ENCODE assay signal across 20 cellular contexts in the genomic region with DNA sequence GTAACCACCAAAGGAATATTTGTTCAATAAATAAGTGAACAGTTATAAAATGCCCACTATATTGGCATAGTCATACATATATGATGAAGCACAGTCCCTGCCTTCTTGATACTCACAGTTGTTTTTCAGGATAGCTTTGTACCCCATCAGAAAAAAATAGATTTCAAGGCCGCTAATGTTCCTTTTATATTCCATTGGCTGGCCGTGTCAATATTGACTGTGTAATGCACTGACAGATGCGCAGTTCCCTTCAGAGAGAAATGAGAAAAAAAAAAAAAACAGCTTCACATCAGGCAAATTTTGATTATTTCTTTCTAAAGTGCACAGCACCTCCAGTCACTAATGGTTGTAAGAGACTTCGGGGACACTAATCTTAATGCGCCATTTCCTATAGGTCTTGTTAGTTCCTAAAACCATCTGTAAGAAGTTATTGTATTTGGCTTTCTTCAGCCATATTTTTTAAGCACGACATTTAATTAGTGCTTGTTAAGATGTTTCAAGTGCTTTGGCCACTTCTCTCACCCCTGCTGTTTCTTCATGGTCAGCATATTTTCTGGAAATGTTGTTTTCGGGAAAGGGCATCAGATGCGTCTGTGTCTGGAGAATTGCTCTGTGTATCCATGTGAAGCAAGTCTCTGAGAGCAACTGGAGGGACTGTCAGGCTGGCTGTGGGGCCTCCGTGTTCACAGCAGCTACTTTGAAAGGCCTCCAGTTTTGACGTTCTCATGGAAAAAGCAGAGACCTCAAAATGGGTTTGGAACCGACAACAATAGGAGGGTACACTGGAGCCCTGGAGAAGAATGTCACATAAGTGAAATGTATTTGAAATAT.
DNase-seq lines count a peak whose midpoint lies in the region; ATAC-seq, FAIRE-seq and TF ChIP-seq lines count a peak whose summit lies in the region.
"Had no signal": no experiment of that assay in that cellular context is flagged by ENCODE, and none has a peak within 500 bp of the region (broad histone marks: within the 10 kb centered on the region; RNA-seq: fewer than 3 reads in every experiment).

No MANE protein-coding gene starts in this region.

- H2BK15ac ChIP-seq in H1 (ENCODE audit: low read length), result no peak overlapping the region

- H3K9ac ChIP-seq in H1 (replicated peaks in 1 of 4; ENCODE audit: extremely low read depth in 1 of 4, low read depth in 3 of 4, low read length in 3 of 4), result no peak overlapping the region
- H3K9ac ChIP-seq in PC-3 (ENCODE audit: low read length), result no peak overlapping the region

- no peak overlapping the region for H2BK20ac ChIP-seq in H1 (ENCODE audit: low read length)

- H3K4ac ChIP-seq in H1 (replicated peaks; ENCODE audit: insufficient read length, low read depth, low read length), result no peak overlapping the region

- H3K23ac ChIP-seq in H1 (ENCODE audit: insufficient read length), result no peak overlapping the region

- H2AK5ac ChIP-seq in H1 (ENCODE audit: low read depth, low read length), result no peak overlapping the region

- H4K8ac ChIP-seq in H1 (ENCODE audit: extremely low read depth, insufficient read depth, low read length), result no peak overlapping the region

- peaks cover 7% of the 10 kb centered on the region for H3K4me1 ChIP-seq in HEK293 (ENCODE audit: control insufficient read depth, insufficient read depth, low read length)
- H3K4me1 ChIP-seq in H1 (replicated peaks in 1 of 4; ENCODE audit: control insufficient read depth in 3 of 4, insufficient read depth in 4 of 4, low read length in 3 of 4), result peaks cover 0 to 16% (median 5%) of the 10 kb centered on the region in 4 experiments; a peak in 6 of 7 replicates
- no peaks in the 10 kb centered on the region for H3K4me1 ChIP-seq in PC-3 (ENCODE audit: insufficient read depth, low read length)
- H3K4me1 ChIP-seq: Caco-2, HAP-1 had no signal

- no peak overlapping the region for H4K91ac ChIP-seq in H1 (replicated peaks; ENCODE audit: insufficient read length, low read length)

- no peaks in the 10 kb centered on the region for H4K20me1 ChIP-seq in H1 (replicated peaks in 1 of 2; ENCODE audit: control insufficient read depth in 1 of 2, insufficient read depth in 2 of 2, low read length in 2 of 2)
- H4K20me1 ChIP-seq in PC-3 (ENCODE audit: low read length), result no peaks in the 10 kb centered on the region

- H3K4me3 ChIP-seq in HEK293 (ENCODE audit: low read depth, low read length) (no peak overlapping the region), H1 (ENCODE audit: extremely low read depth in 1 of 4, insufficient read depth in 2 of 4, low read depth in 3 of 4, low read length in 4 of 4) (no peak overlapping the region), PC-3 (ENCODE audit: low read length) (no peak overlapping the region)
- H3K4me3 ChIP-seq: HAP-1, SJSA1 had no signal

- H2BK120ac ChIP-seq in H1 (replicated peaks; ENCODE audit: low read depth, low read length), result no peak overlapping the region

- H3K79me2 ChIP-seq in H1 (ENCODE audit: control insufficient read depth in 1 of 2, insufficient read depth in 2 of 2, low read length in 2 of 2) (no peaks in the 10 kb centered on the region), PC-3 (ENCODE audit: low read length) (no peaks in the 10 kb centered on the region)

- WGBS in H1 (ENCODE audit: extremely low coverage in 1 of 2, insufficient coverage in 1 of 2, insufficient read length in 1 of 2, insufficient replicate concordance in 2 of 2, low coverage in 1 of 2, low lambda C conversion rate in 2 of 2, missing lambda C conversion rate in 1 of 2), 2 experiments, result 83% methylated on average over 11 of the region's 11 CpGs; no CpG with 5 or more reads in 1 of the 2 experiments

- peaks cover 2 to 4% (median 2%) of the 10 kb centered on the region in 4 experiments; a peak in 5 of 7 replicates for H3K27me3 ChIP-seq in H1 (replicated peaks in 1 of 4; ENCODE audit: control insufficient read depth in 3 of 4, extremely low read depth in 1 of 4, insufficient read depth in 3 of 4, low read length in 3 of 4)
- no peaks in the 10 kb centered on the region for H3K27me3 ChIP-seq in PC-3 (ENCODE audit: low read length)
- H3K27me3 ChIP-seq: SJSA1 had no signal

- no peak overlapping the region for H3K4me2 ChIP-seq in H1 (ENCODE audit: insufficient read depth in 1 of 2, low read depth in 2 of 2, low read length in 2 of 2)
- no peak overlapping the region for H3K4me2 ChIP-seq in PC-3 (ENCODE audit: low read length)

- H3K79me1 ChIP-seq in H1 (ENCODE audit: low read depth, low read length), result no peaks in the 10 kb centered on the region

- H2AFZ ChIP-seq in H1 (ENCODE audit: low read length), result no peak overlapping the region
- no peak overlapping the region for H2AFZ ChIP-seq in PC-3 (ENCODE audit: low read length)

- H2BK12ac ChIP-seq in H1 (ENCODE audit: low read depth, low read length), result no peak overlapping the region

- H3K56ac ChIP-seq in H1 (replicated peaks; ENCODE audit: insufficient read length, low read depth, low read length), result no peak overlapping the region

- H3K36me3 ChIP-seq in HEK293 (ENCODE audit: control insufficient read depth in 2 of 2, insufficient read depth in 1 of 2, low read length in 2 of 2) (no peaks in the 10 kb centered on the region), H1 (ENCODE audit: control insufficient read depth in 2 of 4, insufficient read depth in 4 of 4, low read length in 3 of 4) (no peaks in the 10 kb centered on the region), PC-3 (ENCODE audit: low read depth, low read length) (no peaks in the 10 kb centered on the region)
- H3K36me3 ChIP-seq: HAP-1, SJSA1 had no signal

- no peaks in the 10 kb centered on the region for H3K9me3 ChIP-seq in HEK293 (ENCODE audit: control insufficient read depth, insufficient read depth, low read depth, low read length)
- H3K9me3 ChIP-seq in H1 (ENCODE audit: insufficient read depth in 2 of 2, low read depth in 1 of 2, low read length in 1 of 2), result no peaks in the 10 kb centered on the region
- no peaks in the 10 kb centered on the region for H3K9me3 ChIP-seq in PC-3 (ENCODE audit: low read length)
- H3K9me3 ChIP-seq: Caco-2, HAP-1, SJSA1 had no signal

- no peak overlapping the region for H3K14ac ChIP-seq in H1 (ENCODE audit: insufficient read length)

- H3F3A ChIP-seq in PC-3 (ENCODE audit: low read length, unreplicated experiment), result no peaks in the 10 kb centered on the region

- H3K18ac ChIP-seq in H1 (ENCODE audit: extremely low read depth, low read length), result no peak overlapping the region

- no peak for TF ChIP-seq EP300 in H1 (IDR thresholded peaks at IDR 0.05; ENCODE audit: borderline replicate concordance in 1 of 2, low read depth in 2 of 2, low read length in 2 of 2)

- BruUV-seq in PC-3 (replicated peaks; lab: Mats Ljungman, UMichigan), result no TSS peak

- DNase-seq in DMS153 treated with DMSO at 0.1 percent for 48 hours (lab: John Stamatoyannopoulos, UW; ENCODE audit: unreplicated experiment) (peak; percentile 79), NCI-H748 (lab: John Stamatoyannopoulos, UW; ENCODE audit: unreplicated experiment) (peak; percentile 79), H1 (ENCODE audit: low read depth in 1 of 2, low spot score in 2 of 2) (no peak), PC-3 (no peak)
- DNase-seq in effector CD4-positive, alpha-beta T cell, result no peak
- DNase-seq: ACHN; Caco-2; CD4-positive, CD25-positive, alpha-beta regulatory T cell; DND-41; KG1; NCI-H187; NK-92 treated with Interleukin-12 subunit alpha and Interleukin-12 subunit beta, amount 100 ng/mL, for 24 hours; OCI-M1; SW 1271 had no signal

- H3K27ac ChIP-seq in HEK293 (ENCODE audit: extremely low read depth, low read depth, low read length) (no peak overlapping the region), H1 (ENCODE audit: low read depth, low read length) (no peak overlapping the region), PC-3 (ENCODE audit: low read length) (no peak overlapping the region)
- H3K27ac ChIP-seq: RWPE1, SJSA1 had no signal

- no peaks in the 10 kb centered on the region for H3K9me2 ChIP-seq in PC-3 (replicated peaks; ENCODE audit: low read length)

- no peak overlapping the region for H2BK5ac ChIP-seq in H1 (ENCODE audit: low read depth, low read length)

- FAIRE-seq in H1 (lab: Jason Lieb, UNC), result no peak
- FAIRE-seq: G401.6 had no signal

- TF ChIP-seq POLR2A in H1 (IDR thresholded peaks at IDR 0.05; ENCODE audit: control extremely low read depth in 1 of 2, low read depth in 2 of 2, low read length in 2 of 2), result no peak

- CTCF ChIA-PET in HEK293 (lab: Yijun Ruan, JAX), result interaction anchor here (0.5 to 1.8 kb wide), 4 partner anchors 142 to 168 kb away, joined by 3 to 6 read pairs (median 3); no protein-coding TSS in a partner anchor
- CTCF ChIA-PET in H1 (lab: Charles Lee; ENCODE audit: partially characterized antibody), result interaction anchor here (0.6 to 11.3 kb wide), 10 partner anchors 5 to 521 kb away, joined by 3 to 107 read pairs (median 5); no protein-coding TSS in a partner anchor
- CTCF ChIA-PET in PC-3 (lab: Charles Lee), result no interaction called here

- TF ChIP-seq CTCF in HEK293 (tag by site-specific recombination; IDR thresholded peaks at IDR 0.05), result no peak
- TF ChIP-seq CTCF in H1 (IDR thresholded peaks at IDR 0.05; ENCODE audit: control extremely low read depth in 1 of 3, insufficient read depth in 1 of 3, low read depth in 1 of 3, low read length in 3 of 3), result no peak
- TF ChIP-seq CTCF in PC-3 (conservative IDR thresholded peaks at IDR 0.05; ENCODE audit: low read depth, low read length), result no peak

- TF ChIP-seq RAD21 in H1 (IDR thresholded peaks at IDR 0.05 in 1 of 2, conservative IDR thresholded peaks at IDR 0.05 in 1 of 2; ENCODE audit: low read depth in 2 of 2, low read length in 2 of 2), result no peak

- no peaks in the 10 kb centered on the region; the same call in 1 of the 2 replicates for H3K23me2 ChIP-seq in H1 (ENCODE audit: low read depth, low read length)

- no peak for ATAC-seq in HG03457 (IDR thresholded peaks at IDR 0.05; ENCODE audit: unreplicated experiment)
- ATAC-seq in PC-3, result no peak

- intact Hi-C loops in PC-3 (cut with micrococcal nuclease), result no loop called here

- POLR2A ChIA-PET in HEK293 (lab: Yijun Ruan, JAX), result no interaction called here
- POLR2A ChIA-PET in H1 (lab: Charles Lee; ENCODE audit: partially characterized antibody), result no interaction called here
- POLR2A ChIA-PET in PC-3 (lab: Charles Lee; ENCODE audit: unreplicated experiment), result no interaction called here

- no peak overlapping the region for H4K5ac ChIP-seq in H1 (ENCODE audit: insufficient read length, low read depth, low read length)

TF ChIP-seq in HEK293, 187 proteins besides CTCF, POLR2A, EP300 and RAD21 (continues in another document):
- TF ChIP-seq ZBTB17 (tag by site-specific recombination; IDR thresholded peaks at IDR 0.05) (peak; percentile 70), ZNF394 (tag by site-specific recombination; IDR thresholded peaks at IDR 0.05; ENCODE audit: borderline replicate concordance) (no peak)

TF ChIP-seq in H1, 55 proteins besides CTCF, POLR2A, EP300 and RAD21 (continues in another document):
- no peak for TF ChIP-seq KDM5A (IDR thresholded peaks at IDR 0.05; ENCODE audit: low read length)
- TF ChIP-seq MAFK (IDR thresholded peaks at IDR 0.05; ENCODE audit: low read depth, low read length), result 0 out of 2 replicates have a peak, but pooled peaks have one; percentile 5
- no peak for TF ChIP-seq CTBP2 (IDR thresholded peaks at IDR 0.05; ENCODE audit: borderline replicate concordance, insufficient read depth, insufficient read length, low read length)
- no peak for TF ChIP-seq CBX8 (IDR thresholded peaks at IDR 0.05; ENCODE audit: borderline replicate concordance, low read depth, low read length)
- no peak for TF ChIP-seq TBP (IDR thresholded peaks at IDR 0.05; ENCODE audit: low read depth, low read length)
- TF ChIP-seq CHD2 (IDR thresholded peaks at IDR 0.05; ENCODE audit: low read length), result no peak

Comparison
In these comparisons a context has a peak if more than half of its experiments do, and no peak if none do; other contexts are left out.
1. DNase-seq: peak in DMS153 treated with DMSO at 0.1 percent for 48 hours (single experiment) and NCI-H748 (single experiment); none in H1 (0 of 2), PC-3 (single experiment) and effector CD4-positive, alpha-beta T cell (single experiment).